25 cellular contexts compared by ENCODE assay signal in the genomic region with DNA sequence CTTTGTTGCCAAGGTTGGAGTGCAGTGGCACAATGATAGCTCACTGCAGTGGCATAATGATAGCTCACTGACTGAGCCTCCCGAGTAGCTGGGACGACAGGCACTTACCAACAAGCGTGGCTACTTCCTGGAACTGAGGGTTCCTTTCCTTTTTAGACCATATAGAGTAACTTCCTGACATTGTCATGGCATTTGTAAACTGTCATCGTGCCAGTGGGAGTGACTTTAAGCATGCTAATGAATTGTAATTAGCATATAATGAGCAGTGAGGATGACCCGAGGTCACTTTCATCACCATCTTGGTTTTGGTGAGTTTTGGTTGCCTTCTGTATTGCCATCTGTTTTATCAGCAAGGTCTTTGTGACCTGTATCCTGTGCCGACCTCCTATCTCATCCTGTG.
DNase-seq lines count a peak whose midpoint lies in the region; ATAC-seq, FAIRE-seq and TF ChIP-seq lines count a peak whose summit lies in the region.
"Had no signal": no experiment of that assay in that cellular context is flagged by ENCODE, and none has a peak within 500 bp of the region (broad histone marks: within the 10 kb centered on the region; RNA-seq: fewer than 3 reads in every experiment).

No MANE protein-coding gene starts in this region.

- ATAC-seq in GM18517 (IDR thresholded peaks at IDR 0.05; ENCODE audit: unreplicated experiment) (no peak), heart right ventricle (no peak)

- peak overlapping the region; percentile 15; the same call in 1 of the 2 replicates for H3K9ac ChIP-seq in HUES48 (ENCODE audit: low read depth, low read length)
- no peak overlapping the region for H3K9ac ChIP-seq in H1 (replicated peaks in 1 of 4; ENCODE audit: extremely low read depth in 1 of 4, low read depth in 3 of 4, low read length in 3 of 4)
- no peak overlapping the region for H3K9ac ChIP-seq in iPS-15b (ENCODE audit: low read depth, low read length)
- H3K9ac ChIP-seq: KMS-11 had no signal

- H4K5ac ChIP-seq in H1 (ENCODE audit: insufficient read length, low read depth, low read length): no peak overlapping the region

- no peaks in the 10 kb centered on the region for H4K20me1 ChIP-seq in H1 (replicated peaks in 1 of 2; ENCODE audit: control insufficient read depth in 1 of 2, insufficient read depth in 2 of 2, low read length in 2 of 2)

- H3K14ac ChIP-seq in H1 (ENCODE audit: insufficient read length): no peak overlapping the region

- H2AFZ ChIP-seq in H1 (ENCODE audit: low read length): no peak overlapping the region

- H3K23me2 ChIP-seq in H1 (ENCODE audit: low read depth, low read length): no peaks in the 10 kb centered on the region

- H3K4me1 ChIP-seq in HUES48 (ENCODE audit: control insufficient read depth, insufficient read depth, low read length): peaks cover 59% of the 10 kb centered on the region
- peaks cover 14 to 21% (median 18%) of the 10 kb centered on the region in 4 experiments for H3K4me1 ChIP-seq in H1 (replicated peaks in 1 of 4; ENCODE audit: control insufficient read depth in 3 of 4, insufficient read depth in 4 of 4, low read length in 3 of 4)
- peaks cover 39% of the 10 kb centered on the region for H3K4me1 ChIP-seq in iPS-15b (ENCODE audit: control insufficient read depth, insufficient read depth, low read length)
- H3K4me1 ChIP-seq in heart right ventricle: no peaks in the 10 kb centered on the region
- H3K4me1 ChIP-seq: BE2C had no signal

- peak overlapping the region; percentile 62; the same call in 1 of the 2 replicates for H3K18ac ChIP-seq in H1 (ENCODE audit: extremely low read depth, low read length)

- H3K4me3 ChIP-seq in HUES48 (ENCODE audit: low read depth, low read length): peak overlapping the region; percentile 48; the same call in 1 of the 2 replicates
- peak overlapping the region in 1 of 4 experiments; percentile 50; a peak in 1 of 8 replicates for H3K4me3 ChIP-seq in H1 (ENCODE audit: extremely low read depth in 1 of 4, insufficient read depth in 2 of 4, low read depth in 3 of 4, low read length in 4 of 4)
- peak overlapping the region; percentile 4 for H3K4me3 ChIP-seq in iPS-15b (ENCODE audit: low read depth, low read length)
- H3K4me3 ChIP-seq in heart right ventricle: no peak overlapping the region
- H3K4me3 ChIP-seq in H7 (ENCODE audit: insufficient read depth, low read depth, low read length): no peak overlapping the region

- H2BK120ac ChIP-seq in H1 (replicated peaks; ENCODE audit: low read depth, low read length): peak overlapping the region; percentile 44

- peak; percentile 57 for FAIRE-seq in H1 (lab: Jason Lieb, UNC)
- FAIRE-seq in GM12892 (lab: Jason Lieb, UNC): no peak
- FAIRE-seq: A204.1, G401.6, GM12891, GM18507, HTR-8/SVneo had no signal

- 0 out of 2 replicates have a peak overlapping the region, but pooled peaks have one; percentile 38 for H4K8ac ChIP-seq in H1 (ENCODE audit: extremely low read depth, insufficient read depth, low read length)

- no peak for TF ChIP-seq CTCF in H1 (IDR thresholded peaks at IDR 0.05; ENCODE audit: control extremely low read depth in 1 of 3, insufficient read depth in 1 of 3, low read depth in 1 of 3, low read length in 3 of 3)
- no peak for TF ChIP-seq CTCF in heart right ventricle (IDR thresholded peaks at IDR 0.05)

- H2BK20ac ChIP-seq in H1 (ENCODE audit: low read length): peak overlapping the region; percentile 96; the same call in 1 of the 2 replicates

- TF ChIP-seq EP300 in H1 (IDR thresholded peaks at IDR 0.05; ENCODE audit: borderline replicate concordance in 1 of 2, low read depth in 2 of 2, low read length in 2 of 2): no peak

- H3K9me3 ChIP-seq in HUES48 (ENCODE audit: control insufficient read depth, insufficient read depth, low read length) (no peaks in the 10 kb centered on the region), H1 (ENCODE audit: insufficient read depth in 2 of 2, low read depth in 1 of 2, low read length in 1 of 2) (no peaks in the 10 kb centered on the region; a peak in 1 of 4 replicates), iPS-15b (ENCODE audit: control insufficient read depth, insufficient read depth, low read length) (no peaks in the 10 kb centered on the region), heart right ventricle (peaks cover 0 to 13% (median 8%) of the 10 kb centered on the region in 11 donors)
- H3K9me3 ChIP-seq: BE2C had no signal

- TF ChIP-seq POLR2A in H1 (IDR thresholded peaks at IDR 0.05; ENCODE audit: control extremely low read depth in 1 of 2, low read depth in 2 of 2, low read length in 2 of 2): no peak
- TF ChIP-seq POLR2A in GM12892 (IDR thresholded peaks at IDR 0.05; ENCODE audit: low read depth, low read length): no peak

- H3K23ac ChIP-seq in H1 (ENCODE audit: insufficient read length): no peak overlapping the region

- H3K27ac ChIP-seq in HUES48 (ENCODE audit: low read depth, low read length) (peak overlapping the region; percentile 95), H1 (ENCODE audit: low read depth, low read length) (no peak overlapping the region), heart right ventricle (no peak overlapping the region)
- H3K27ac ChIP-seq: KMS-11 had no signal

- H3K79me1 ChIP-seq in H1 (ENCODE audit: low read depth, low read length): no peaks in the 10 kb centered on the region

- CTCF ChIA-PET in H1 (lab: Charles Lee; ENCODE audit: partially characterized antibody): interaction anchor here (0.6 to 1.3 kb wide), 4 partner anchors 14 to 885 kb away, joined by 3 to 5 read pairs (median 3); no protein-coding TSS in a partner anchor

- WGBS in H1 (ENCODE audit: extremely low coverage in 1 of 2, insufficient coverage in 1 of 2, insufficient read length in 1 of 2, insufficient replicate concordance in 2 of 2, low coverage in 1 of 2, low lambda C conversion rate in 2 of 2, missing lambda C conversion rate in 1 of 2), 2 experiments: 53% methylated on average over 6 of the region's 6 CpGs; no CpG with 5 or more reads in 1 of the 2 experiments
- WGBS in heart right ventricle, 2 donors: 26 to 28% methylated on average over 6 of the region's 6 CpGs

- H2AK5ac ChIP-seq in H1 (ENCODE audit: low read depth, low read length): peak overlapping the region; percentile 53; the same call in 1 of the 2 replicates

- H3K27me3 ChIP-seq in HUES48 (ENCODE audit: control insufficient read depth, insufficient read depth, low read length) (no peaks in the 10 kb centered on the region), H1 (replicated peaks in 1 of 4; ENCODE audit: control insufficient read depth in 3 of 4, extremely low read depth in 1 of 4, insufficient read depth in 3 of 4, low read length in 3 of 4) (no peaks in the 10 kb centered on the region), iPS-15b (ENCODE audit: control insufficient read depth, insufficient read depth, low read length) (no peaks in the 10 kb centered on the region), heart right ventricle (peaks cover 0 to 41% (median 0%) of the 10 kb centered on the region in 7 donors), H7 (ENCODE audit: control insufficient read depth, insufficient read depth, low read length) (no peaks in the 10 kb centered on the region)
- H3K27me3 ChIP-seq: BE2C had no signal

- intact Hi-C loops in heart right ventricle (cut with DNase I): no loop called here

- H4K91ac ChIP-seq in H1 (replicated peaks; ENCODE audit: insufficient read length, low read length): peak overlapping the region; percentile 83

- H2BK15ac ChIP-seq in H1 (ENCODE audit: low read length): no peak overlapping the region

- TF ChIP-seq RAD21 in H1 (IDR thresholded peaks at IDR 0.05 in 1 of 2, conservative IDR thresholded peaks at IDR 0.05 in 1 of 2; ENCODE audit: low read depth in 2 of 2, low read length in 2 of 2): no peak

- peak overlapping the region; percentile 62 to 73; a peak in 2 of 4 replicates for H3K4me2 ChIP-seq in H1 (ENCODE audit: insufficient read depth in 1 of 2, low read depth in 2 of 2, low read length in 2 of 2)
- H3K4me2 ChIP-seq: KMS-11 had no signal

- POLR2A ChIA-PET in H1 (lab: Charles Lee; ENCODE audit: partially characterized antibody): interaction anchor here (0.6 to 1.2 kb wide), 3 partner anchors 24 to 94 kb away, joined by 3 read pairs; no protein-coding TSS in a partner anchor

- no peak for DNase-seq in H1 (ENCODE audit: low read depth in 1 of 2, low spot score in 2 of 2)
- DNase-seq in heart right ventricle: no peak
- DNase-seq in GM12892 (ENCODE audit: insufficient read length): no peak
- DNase-seq in H7: no peak
- DNase-seq: ACHN; BE2C; C1 segment of cervical spinal cord; CD4-positive, CD25-positive, alpha-beta regulatory T cell; CD8-positive, alpha-beta memory T cell; COR-L47; DMS 273 treated with DMSO at 0.1 percent for 48 hours; DMS53; DND-41; EL; GOT3; HCEC 1CT had no signal

- H3K79me2 ChIP-seq in H1 (ENCODE audit: control insufficient read depth in 1 of 2, insufficient read depth in 2 of 2, low read length in 2 of 2): 0 out of 4 replicates have a peak, but pooled peaks cover 0 to 2% of the 10 kb centered on the region in 2 experiments

- H2BK5ac ChIP-seq in H1 (ENCODE audit: low read depth, low read length): peak overlapping the region; percentile 97

- peak overlapping the region; percentile 52 for H2BK12ac ChIP-seq in H1 (ENCODE audit: low read depth, low read length)

- no peak overlapping the region for H3K4ac ChIP-seq in H1 (replicated peaks; ENCODE audit: insufficient read length, low read depth, low read length)

- H3K36me3 ChIP-seq in HUES48 (ENCODE audit: control insufficient read depth, insufficient read depth, low read length) (no peaks in the 10 kb centered on the region), H1 (ENCODE audit: control insufficient read depth in 2 of 4, insufficient read depth in 4 of 4, low read length in 3 of 4) (no peaks in the 10 kb centered on the region), iPS-15b (ENCODE audit: control insufficient read depth, insufficient read depth, low read length) (no peaks in the 10 kb centered on the region), heart right ventricle (no peaks in the 10 kb centered on the region), H7 (replicated peaks; ENCODE audit: control insufficient read depth, insufficient read depth, low read length) (no peaks in the 10 kb centered on the region)
- H3K36me3 ChIP-seq: BE2C had no signal

- H3K56ac ChIP-seq in H1 (replicated peaks; ENCODE audit: insufficient read length, low read depth, low read length): no peak overlapping the region

Comparison
In these comparisons a context has a peak if more than half of its experiments do, and no peak if none do; other contexts are left out.
1. H3K4me3 ChIP-seq: peak in HUES48 (single experiment) and iPS-15b (single experiment); none in heart right ventricle (0 of 10) and H7 (single experiment).